In genomic region chr13:32695602-32696250, GRCh38 we compare ENCODE assay signal across 1 cellular context.
TF ChIP-seq lines count a peak whose summit lies in the region.

No MANE protein-coding gene starts in this region.

TF ChIP-seq in K562, 482 proteins besides CTCF, POLR2A, EP300 and RAD21:
- TF ChIP-seq DEAF1 (CRISPR knock-in tag; IDR thresholded peaks at IDR 0.05): no peak
- TF ChIP-seq ZNF740 (CRISPR knock-in tag; IDR thresholded peaks at IDR 0.05): no peak
- no peak for TF ChIP-seq ZNF740 (tag; IDR thresholded peaks at IDR 0.05)
- TF ChIP-seq, protein P1, sequence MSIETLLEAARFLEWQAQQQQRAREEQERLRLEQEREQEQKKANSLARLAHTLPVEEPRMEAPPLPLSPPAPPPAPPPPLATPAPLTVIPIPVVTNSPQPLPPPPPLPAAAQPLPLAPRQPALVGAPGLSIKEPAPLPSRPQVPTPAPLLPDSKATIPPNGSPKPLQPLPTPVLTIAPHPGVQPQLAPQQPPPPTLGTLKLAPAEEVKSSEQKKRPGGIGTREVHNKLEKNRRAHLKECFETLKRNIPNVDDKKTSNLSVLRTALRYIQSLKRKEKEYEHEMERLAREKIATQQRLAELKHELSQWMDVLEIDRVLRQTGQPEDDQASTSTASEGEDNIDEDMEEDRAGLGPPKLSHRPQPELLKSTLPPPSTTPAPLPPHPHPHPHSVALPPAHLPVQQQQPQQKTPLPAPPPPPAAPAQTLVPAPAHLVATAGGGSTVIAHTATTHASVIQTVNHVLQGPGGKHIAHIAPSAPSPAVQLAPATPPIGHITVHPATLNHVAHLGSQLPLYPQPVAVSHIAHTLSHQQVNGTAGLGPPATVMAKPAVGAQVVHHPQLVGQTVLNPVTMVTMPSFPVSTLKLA (conservative IDR thresholded peaks at IDR 0.05): no peak
- peak; percentile 61; the same call in 1 of the 2 replicates for TF ChIP-seq MAFG (tag; conservative IDR thresholded peaks at IDR 0.05)
- no peak for TF ChIP-seq ZNF253 (CRISPR knock-in tag; conservative IDR thresholded peaks at IDR 0.05)
- TF ChIP-seq LCOR (CRISPR knock-in tag; IDR thresholded peaks at IDR 0.05): no peak
- TF ChIP-seq KLF16 (IDR thresholded peaks at IDR 0.05): no peak
- no peak for TF ChIP-seq SMARCB1 (IDR thresholded peaks at IDR 0.05; ENCODE audit: insufficient read length, low read depth)
- TF ChIP-seq, protein P2, sequence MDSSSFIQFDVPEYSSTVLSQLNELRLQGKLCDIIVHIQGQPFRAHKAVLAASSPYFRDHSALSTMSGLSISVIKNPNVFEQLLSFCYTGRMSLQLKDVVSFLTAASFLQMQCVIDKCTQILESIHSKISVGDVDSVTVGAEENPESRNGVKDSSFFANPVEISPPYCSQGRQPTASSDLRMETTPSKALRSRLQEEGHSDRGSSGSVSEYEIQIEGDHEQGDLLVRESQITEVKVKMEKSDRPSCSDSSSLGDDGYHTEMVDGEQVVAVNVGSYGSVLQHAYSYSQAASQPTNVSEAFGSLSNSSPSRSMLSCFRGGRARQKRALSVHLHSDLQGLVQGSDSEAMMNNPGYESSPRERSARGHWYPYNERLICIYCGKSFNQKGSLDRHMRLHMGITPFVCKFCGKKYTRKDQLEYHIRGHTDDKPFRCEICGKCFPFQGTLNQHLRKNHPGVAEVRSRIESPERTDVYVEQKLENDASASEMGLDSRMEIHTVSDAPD (CRISPR knock-in tag; IDR thresholded peaks at IDR 0.05): no peak
- TF ChIP-seq THRB (CRISPR knock-in tag; conservative IDR thresholded peaks at IDR 0.05): no peak
- no peak for TF ChIP-seq CBX3 (IDR thresholded peaks at IDR 0.05; ENCODE audit: borderline replicate concordance in 1 of 2, low read length in 2 of 2)
- TF ChIP-seq GTF2A2 (tag; IDR thresholded peaks at IDR 0.05): no peak
- TF ChIP-seq MAFF (IDR thresholded peaks at IDR 0.05; ENCODE audit: low read length): peak; percentile 61
- no peak for TF ChIP-seq MYNN (IDR thresholded peaks at IDR 0.05)
- TF ChIP-seq MYNN (CRISPR knock-in tag; IDR thresholded peaks at IDR 0.05): no peak
- TF ChIP-seq ZNF23 (CRISPR knock-in tag; IDR thresholded peaks at IDR 0.05): no peak
- TF ChIP-seq ILK (tag; IDR thresholded peaks at IDR 0.05; ENCODE audit: borderline replicate concordance, low read depth): no peak
- TF ChIP-seq ASH1L (IDR thresholded peaks at IDR 0.05; ENCODE audit: borderline replicate concordance, low read depth, partially characterized antibody): no peak
- TF ChIP-seq ZNF274 (IDR thresholded peaks at IDR 0.05; ENCODE audit: borderline replicate concordance, low read depth, low read length): no peak
- TF ChIP-seq DPF2 (IDR thresholded peaks at IDR 0.05): no peak
- TF ChIP-seq ZNF224 (CRISPR knock-in tag; IDR thresholded peaks at IDR 0.05): no peak
- TF ChIP-seq C11orf30 (IDR thresholded peaks at IDR 0.05; ENCODE audit: low read depth): peak; percentile 65
- TF ChIP-seq PTBP1 (IDR thresholded peaks at IDR 0.05; ENCODE audit: low read depth, low read length): no peak
- no peak for TF ChIP-seq GABPB2 (CRISPR knock-in tag; conservative IDR thresholded peaks at IDR 0.05)
- TF ChIP-seq TFE3 (CRISPR knock-in tag; IDR thresholded peaks at IDR 0.05): no peak
- TF ChIP-seq, protein P3, sequence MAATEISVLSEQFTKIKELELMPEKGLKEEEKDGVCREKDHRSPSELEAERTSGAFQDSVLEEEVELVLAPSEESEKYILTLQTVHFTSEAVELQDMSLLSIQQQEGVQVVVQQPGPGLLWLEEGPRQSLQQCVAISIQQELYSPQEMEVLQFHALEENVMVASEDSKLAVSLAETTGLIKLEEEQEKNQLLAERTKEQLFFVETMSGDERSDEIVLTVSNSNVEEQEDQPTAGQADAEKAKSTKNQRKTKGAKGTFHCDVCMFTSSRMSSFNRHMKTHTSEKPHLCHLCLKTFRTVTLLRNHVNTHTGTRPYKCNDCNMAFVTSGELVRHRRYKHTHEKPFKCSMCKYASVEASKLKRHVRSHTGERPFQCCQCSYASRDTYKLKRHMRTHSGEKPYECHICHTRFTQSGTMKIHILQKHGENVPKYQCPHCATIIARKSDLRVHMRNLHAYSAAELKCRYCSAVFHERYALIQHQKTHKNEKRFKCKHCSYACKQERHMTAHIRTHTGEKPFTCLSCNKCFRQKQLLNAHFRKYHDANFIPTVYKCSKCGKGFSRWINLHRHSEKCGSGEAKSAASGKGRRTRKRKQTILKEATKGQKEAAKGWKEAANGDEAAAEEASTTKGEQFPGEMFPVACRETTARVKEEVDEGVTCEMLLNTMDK (IDR thresholded peaks at IDR 0.05; ENCODE audit: borderline replicate concordance, insufficient read depth, low read depth, low read length, poor library complexity, severe bottlenecking): no peak
- TF ChIP-seq NR1H2 (CRISPR knock-in tag; IDR thresholded peaks at IDR 0.05): no peak
- TF ChIP-seq ATF6 (CRISPR knock-in tag; IDR thresholded peaks at IDR 0.05): no peak
- peak; percentile 72 for TF ChIP-seq NFE2 (IDR thresholded peaks at IDR 0.05; ENCODE audit: low read depth)
- TF ChIP-seq TCF15 (CRISPR knock-in tag; IDR thresholded peaks at IDR 0.05): no peak
- no peak for TF ChIP-seq SMARCC2 (IDR thresholded peaks at IDR 0.05; ENCODE audit: low read depth)
- TF ChIP-seq SOX6 (IDR thresholded peaks at IDR 0.05): no peak
- TF ChIP-seq TAF15 (IDR thresholded peaks at IDR 0.05; ENCODE audit: low read depth, low read length): no peak
- TF ChIP-seq, protein P4, sequence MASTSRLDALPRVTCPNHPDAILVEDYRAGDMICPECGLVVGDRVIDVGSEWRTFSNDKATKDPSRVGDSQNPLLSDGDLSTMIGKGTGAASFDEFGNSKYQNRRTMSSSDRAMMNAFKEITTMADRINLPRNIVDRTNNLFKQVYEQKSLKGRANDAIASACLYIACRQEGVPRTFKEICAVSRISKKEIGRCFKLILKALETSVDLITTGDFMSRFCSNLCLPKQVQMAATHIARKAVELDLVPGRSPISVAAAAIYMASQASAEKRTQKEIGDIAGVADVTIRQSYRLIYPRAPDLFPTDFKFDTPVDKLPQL (IDR thresholded peaks at IDR 0.05; ENCODE audit: extremely low read depth, insufficient read length): no peak
- TF ChIP-seq PKNOX1 (IDR thresholded peaks at IDR 0.05): no peak
- peak; percentile 79 for TF ChIP-seq ZNF316 (IDR thresholded peaks at IDR 0.05)
- no peak for TF ChIP-seq HNRNPLL (IDR thresholded peaks at IDR 0.05; ENCODE audit: low read depth, low read length, poor library complexity, severe bottlenecking)
- no peak for TF ChIP-seq MAZ (CRISPR knock-in tag; conservative IDR thresholded peaks at IDR 0.05 in 1 of 2, IDR thresholded peaks at IDR 0.05 in 1 of 2)
- TF ChIP-seq NCOA6 (IDR thresholded peaks at IDR 0.05): no peak
- peak; percentile 41; the same call in 1 of the 2 replicates for TF ChIP-seq MAFK (IDR thresholded peaks at IDR 0.05; ENCODE audit: low read length)
- TF ChIP-seq RCOR1 (IDR thresholded peaks at IDR 0.05; ENCODE audit: borderline replicate concordance in 1 of 2, low read depth in 2 of 2, low read length in 2 of 2): no peak
- TF ChIP-seq NFE2L1 (tag; IDR thresholded peaks at IDR 0.05; ENCODE audit: borderline replicate concordance, low read depth): peak; percentile 72
- no peak for TF ChIP-seq FUS (optimal IDR thresholded peaks at IDR 0.05; ENCODE audit: low read depth, low read length)
- no peak for TF ChIP-seq RNF2 (IDR thresholded peaks at IDR 0.05)
- TF ChIP-seq, protein P5, sequence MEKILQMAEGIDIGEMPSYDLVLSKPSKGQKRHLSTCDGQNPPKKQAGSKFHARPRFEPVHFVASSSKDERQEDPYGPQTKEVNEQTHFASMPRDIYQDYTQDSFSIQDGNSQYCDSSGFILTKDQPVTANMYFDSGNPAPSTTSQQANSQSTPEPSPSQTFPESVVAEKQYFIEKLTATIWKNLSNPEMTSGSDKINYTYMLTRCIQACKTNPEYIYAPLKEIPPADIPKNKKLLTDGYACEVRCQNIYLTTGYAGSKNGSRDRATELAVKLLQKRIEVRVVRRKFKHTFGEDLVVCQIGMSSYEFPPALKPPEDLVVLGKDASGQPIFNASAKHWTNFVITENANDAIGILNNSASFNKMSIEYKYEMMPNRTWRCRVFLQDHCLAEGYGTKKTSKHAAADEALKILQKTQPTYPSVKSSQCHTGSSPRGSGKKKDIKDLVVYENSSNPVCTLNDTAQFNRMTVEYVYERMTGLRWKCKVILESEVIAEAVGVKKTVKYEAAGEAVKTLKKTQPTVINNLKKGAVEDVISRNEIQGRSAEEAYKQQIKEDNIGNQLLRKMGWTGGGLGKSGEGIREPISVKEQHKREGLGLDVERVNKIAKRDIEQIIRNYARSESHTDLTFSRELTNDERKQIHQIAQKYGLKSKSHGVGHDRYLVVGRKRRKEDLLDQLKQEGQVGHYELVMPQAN (IDR thresholded peaks at IDR 0.05; ENCODE audit: borderline replicate concordance): no peak
